Comparison of ENCODE assay signal across 1 cellular context in the genomic region with DNA sequence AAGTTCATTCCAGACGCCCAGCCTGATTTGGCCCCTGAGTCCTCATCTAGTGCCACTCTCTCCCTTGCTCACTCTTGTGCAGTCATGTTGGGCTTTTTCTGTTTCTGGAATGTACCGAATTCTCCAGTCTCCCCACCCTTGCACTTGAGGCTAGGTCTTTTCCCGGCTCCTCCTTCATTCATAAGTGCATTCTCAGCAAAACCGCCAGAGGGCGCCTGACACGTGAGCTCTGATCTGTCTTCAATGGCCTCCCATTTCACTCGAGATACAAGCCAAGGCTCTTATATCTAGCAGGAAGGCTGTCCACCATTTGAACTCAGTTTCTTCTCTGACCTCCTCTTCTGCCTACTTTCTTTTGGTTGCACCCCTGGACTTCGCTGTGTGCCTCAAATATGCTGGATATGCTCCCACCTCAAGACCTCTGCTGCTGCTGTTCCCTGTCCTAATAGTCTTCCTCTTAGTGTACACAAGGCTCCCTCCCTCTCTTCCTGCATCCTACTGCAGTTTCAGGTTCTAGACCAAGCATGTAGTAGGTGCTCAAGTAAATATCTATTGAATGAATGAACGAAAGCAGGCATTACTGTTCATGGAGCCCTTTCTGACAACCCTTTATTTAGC.
TF ChIP-seq lines count a peak whose summit lies in the region.

No MANE protein-coding gene starts in this region.

TF ChIP-seq in HepG2, 621 proteins besides CTCF, POLR2A, EP300 and RAD21 (continued from another document):
- TF ChIP-seq, protein P1, sequence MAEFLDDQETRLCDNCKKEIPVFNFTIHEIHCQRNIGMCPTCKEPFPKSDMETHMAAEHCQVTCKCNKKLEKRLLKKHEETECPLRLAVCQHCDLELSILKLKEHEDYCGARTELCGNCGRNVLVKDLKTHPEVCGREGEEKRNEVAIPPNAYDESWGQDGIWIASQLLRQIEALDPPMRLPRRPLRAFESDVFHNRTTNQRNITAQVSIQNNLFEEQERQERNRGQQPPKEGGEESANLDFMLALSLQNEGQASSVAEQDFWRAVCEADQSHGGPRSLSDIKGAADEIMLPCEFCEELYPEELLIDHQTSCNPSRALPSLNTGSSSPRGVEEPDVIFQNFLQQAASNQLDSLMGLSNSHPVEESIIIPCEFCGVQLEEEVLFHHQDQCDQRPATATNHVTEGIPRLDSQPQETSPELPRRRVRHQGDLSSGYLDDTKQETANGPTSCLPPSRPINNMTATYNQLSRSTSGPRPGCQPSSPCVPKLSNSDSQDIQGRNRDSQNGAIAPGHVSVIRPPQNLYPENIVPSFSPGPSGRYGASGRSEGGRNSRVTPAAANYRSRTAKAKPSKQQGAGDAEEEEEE (CRISPR knock-in tag; IDR thresholded peaks at IDR 0.05; ENCODE audit: borderline replicate concordance): no peak
- TF ChIP-seq ZNF768 (CRISPR knock-in tag; IDR thresholded peaks at IDR 0.05) (no peak), FOXO1 (CRISPR knock-in tag; IDR thresholded peaks at IDR 0.05) (no peak), SMC3 (IDR thresholded peaks at IDR 0.05; ENCODE audit: low read length) (peak; percentile 82; the same call in 1 of the 2 replicates), MAFK (conservative IDR thresholded peaks at IDR 0.05 in 1 of 2, IDR thresholded peaks at IDR 0.05 in 1 of 2; ENCODE audit: low read length in 2 of 2) (peak; percentile 93 to 94), STAG1 (CRISPR knock-in tag; IDR thresholded peaks at IDR 0.05) (peak; percentile 56), ZNF7 (CRISPR knock-in tag; IDR thresholded peaks at IDR 0.05) (no peak), SRSF4 (IDR thresholded peaks at IDR 0.05; ENCODE audit: low read depth, low read length, poor library complexity, severe bottlenecking) (no peak), THYN1 (CRISPR knock-in tag; IDR thresholded peaks at IDR 0.05; ENCODE audit: borderline replicate concordance, low read depth) (no peak)
